Comparison of ENCODE assay signal across 17 cellular contexts in the genomic region with DNA sequence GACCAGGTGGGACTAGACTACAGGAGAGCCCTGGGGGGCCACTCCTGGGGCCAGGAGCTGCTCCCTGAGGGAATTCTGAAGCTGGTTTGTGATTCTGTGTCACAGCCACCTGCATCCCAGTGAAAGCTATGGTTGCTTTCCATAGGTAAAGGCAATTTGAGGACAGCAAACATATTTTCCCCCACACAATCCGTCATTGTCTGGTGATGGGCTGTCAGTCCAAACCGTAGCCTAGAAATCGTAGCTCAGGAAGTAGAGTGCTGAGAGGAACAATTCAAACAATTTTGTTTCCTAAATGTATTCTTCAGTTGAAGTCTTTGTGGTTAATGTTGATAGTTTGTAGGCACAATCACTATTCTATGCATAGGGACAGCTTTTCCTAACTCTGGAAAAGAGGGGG.
"Had no signal": no experiment of that assay in that cellular context is flagged by ENCODE, and none has a peak within 500 bp of the region (broad histone marks: within the 10 kb centered on the region; RNA-seq: fewer than 3 reads in every experiment).

No MANE protein-coding gene starts in this region.

- DNase-seq: dorsolateral prefrontal cortex; effector CD8-positive, alpha-beta T cell; heart left ventricle; hippocampal formation; mesendoderm; naive B cell; psoas muscle; retina; spleen; stimulated activated CD4-positive, alpha-beta T cell treated with anti-CD3 and anti-CD28 coated beads, Interleukin-15, amount 100 ng/mL, for 24 hours; stimulated activated CD4-positive, alpha-beta T cell treated with anti-CD3 and anti-CD28 coated beads, Interleukin-1b, Interleukin-23, amount 100 ng/mL, for 48 hours; stimulated activated CD4-positive, alpha-beta T cell treated with anti-CD3 and anti-CD28 coated beads, Interleukin-4, amount 100 ng/mL, for 24 hours; tibial artery; upper lobe of left lung; uterus had no signal

- H3K27ac ChIP-seq: dorsolateral prefrontal cortex, heart left ventricle, psoas muscle, spleen, tibial artery, upper lobe of left lung, uterus had no signal

- H3K36me3 ChIP-seq: heart left ventricle, spleen, upper lobe of left lung, uterus had no signal

- H3K4me1 ChIP-seq: psoas muscle, spleen, tibial artery, uterus had no signal

- H3K9me3 ChIP-seq: heart left ventricle, psoas muscle, spleen, tibial artery, upper lobe of left lung, uterus had no signal

- H3K4me3 ChIP-seq: dorsolateral prefrontal cortex, heart left ventricle, psoas muscle, spleen, tibial artery, upper lobe of left lung, uterus had no signal

- ATAC-seq: heart left ventricle; psoas muscle; sciatic nerve; stimulated activated memory B cell treated with anti-CD40 and anti-IgM and Interleukin-4, amounts not matched to agents 10 μg/mL and 1 μg/mL and 100 μg/mL, for 72 hours had no signal

- H3K27me3 ChIP-seq: dorsolateral prefrontal cortex, heart left ventricle, spleen, tibial artery, upper lobe of left lung, uterus had no signal
